ENCODE assay signal across 1 cellular context in genomic region chr2:186256540-186256939, GRCh38.
TF ChIP-seq lines count a peak whose summit lies in the region.

No MANE protein-coding gene starts in this region.

TF ChIP-seq in endothelial cell of umbilical vein, 7 proteins besides CTCF, POLR2A, EP300 and RAD21 (continued from another document):
- TF ChIP-seq FOS (IDR thresholded peaks at IDR 0.05; ENCODE audit: borderline replicate concordance, insufficient read depth, low read length), result no peak
